ENCODE assay signal across 1 cellular context in the genomic region with DNA sequence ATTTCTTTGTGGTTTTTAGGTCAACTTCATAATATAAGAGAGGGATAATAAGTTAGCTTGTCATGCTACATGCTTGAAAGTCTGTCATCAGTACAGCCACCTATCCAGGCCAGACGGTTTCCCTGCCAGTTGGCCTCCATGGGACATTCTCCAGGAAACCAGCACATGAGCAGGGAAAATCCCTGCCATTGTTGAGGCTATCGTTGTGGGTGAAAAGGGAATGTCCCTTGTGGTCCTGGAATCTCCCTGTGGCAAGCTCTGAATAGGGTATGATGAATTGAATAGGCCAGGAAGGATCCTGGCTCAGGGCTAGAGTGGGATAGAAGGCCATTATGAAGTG.
TF ChIP-seq lines count a peak whose summit lies in the region.

No MANE protein-coding gene starts in this region.

TF ChIP-seq in H1, 55 proteins besides CTCF, POLR2A, EP300 and RAD21:
- TF ChIP-seq CBX8 (IDR thresholded peaks at IDR 0.05; ENCODE audit: borderline replicate concordance, low read depth, low read length) (no peak), TAF7 (optimal IDR thresholded peaks at IDR 0.05; ENCODE audit: borderline replicate concordance, low read depth, low read length) (no peak), EZH2 (IDR thresholded peaks at IDR 0.05; ENCODE audit: low read depth, low read length, severe bottlenecking) (no peak), SIRT6 (IDR thresholded peaks at IDR 0.05; ENCODE audit: low read length) (no peak), TEAD4 (IDR thresholded peaks at IDR 0.05; ENCODE audit: low read depth, low read length) (peak; percentile 78)
